ENCODE assay signal across 1 cellular context in the genomic region with DNA sequence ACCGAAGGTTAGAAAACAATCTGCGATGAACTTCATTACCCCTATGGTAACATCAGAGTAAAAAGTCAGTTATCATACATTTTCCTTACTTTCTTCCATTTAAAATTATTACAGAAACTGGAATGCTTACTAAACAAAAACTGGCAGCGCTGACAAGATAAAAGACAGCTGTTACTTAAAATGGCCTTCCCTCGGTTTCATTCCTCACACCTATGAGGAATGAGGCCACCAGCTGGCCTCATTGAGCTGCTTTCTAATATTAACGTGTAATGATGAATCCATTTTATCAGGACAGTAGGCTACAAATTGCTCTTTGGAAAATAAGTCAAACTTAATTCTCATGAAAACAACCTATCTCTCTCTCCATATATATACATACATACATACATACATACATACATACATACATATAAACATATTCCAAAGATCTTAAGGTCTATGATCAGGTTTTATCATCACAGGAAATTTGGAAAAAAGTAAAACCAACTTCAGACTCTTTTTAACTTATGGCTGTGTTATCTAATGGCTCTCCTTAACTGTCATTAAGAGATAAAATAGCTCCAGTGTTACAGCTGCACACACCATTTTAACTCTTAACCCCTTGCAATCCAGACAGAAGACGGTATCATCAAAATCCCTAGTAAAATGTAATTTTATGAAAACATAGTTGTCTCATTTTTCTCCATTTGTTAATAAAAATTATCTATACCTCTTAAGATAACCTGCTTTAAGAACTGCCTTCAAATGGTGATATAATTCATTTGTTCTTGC.
TF ChIP-seq lines count a peak whose summit lies in the region.

No MANE protein-coding gene starts in this region.

TF ChIP-seq in WTC11, 78 proteins besides CTCF, POLR2A, EP300 and RAD21 (continued from another document):
- no peak for TF ChIP-seq ATF6 (CRISPR knock-in tag; IDR thresholded peaks at IDR 0.05)
- TF ChIP-seq, protein P1, sequence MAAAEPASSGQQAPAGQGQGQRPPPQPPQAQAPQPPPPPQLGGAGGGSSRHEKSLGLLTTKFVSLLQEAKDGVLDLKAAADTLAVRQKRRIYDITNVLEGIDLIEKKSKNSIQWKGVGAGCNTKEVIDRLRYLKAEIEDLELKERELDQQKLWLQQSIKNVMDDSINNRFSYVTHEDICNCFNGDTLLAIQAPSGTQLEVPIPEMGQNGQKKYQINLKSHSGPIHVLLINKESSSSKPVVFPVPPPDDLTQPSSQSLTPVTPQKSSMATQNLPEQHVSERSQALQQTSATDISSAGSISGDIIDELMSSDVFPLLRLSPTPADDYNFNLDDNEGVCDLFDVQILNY (CRISPR knock-in tag; IDR thresholded peaks at IDR 0.05), result no peak
- TF ChIP-seq, protein P2, sequence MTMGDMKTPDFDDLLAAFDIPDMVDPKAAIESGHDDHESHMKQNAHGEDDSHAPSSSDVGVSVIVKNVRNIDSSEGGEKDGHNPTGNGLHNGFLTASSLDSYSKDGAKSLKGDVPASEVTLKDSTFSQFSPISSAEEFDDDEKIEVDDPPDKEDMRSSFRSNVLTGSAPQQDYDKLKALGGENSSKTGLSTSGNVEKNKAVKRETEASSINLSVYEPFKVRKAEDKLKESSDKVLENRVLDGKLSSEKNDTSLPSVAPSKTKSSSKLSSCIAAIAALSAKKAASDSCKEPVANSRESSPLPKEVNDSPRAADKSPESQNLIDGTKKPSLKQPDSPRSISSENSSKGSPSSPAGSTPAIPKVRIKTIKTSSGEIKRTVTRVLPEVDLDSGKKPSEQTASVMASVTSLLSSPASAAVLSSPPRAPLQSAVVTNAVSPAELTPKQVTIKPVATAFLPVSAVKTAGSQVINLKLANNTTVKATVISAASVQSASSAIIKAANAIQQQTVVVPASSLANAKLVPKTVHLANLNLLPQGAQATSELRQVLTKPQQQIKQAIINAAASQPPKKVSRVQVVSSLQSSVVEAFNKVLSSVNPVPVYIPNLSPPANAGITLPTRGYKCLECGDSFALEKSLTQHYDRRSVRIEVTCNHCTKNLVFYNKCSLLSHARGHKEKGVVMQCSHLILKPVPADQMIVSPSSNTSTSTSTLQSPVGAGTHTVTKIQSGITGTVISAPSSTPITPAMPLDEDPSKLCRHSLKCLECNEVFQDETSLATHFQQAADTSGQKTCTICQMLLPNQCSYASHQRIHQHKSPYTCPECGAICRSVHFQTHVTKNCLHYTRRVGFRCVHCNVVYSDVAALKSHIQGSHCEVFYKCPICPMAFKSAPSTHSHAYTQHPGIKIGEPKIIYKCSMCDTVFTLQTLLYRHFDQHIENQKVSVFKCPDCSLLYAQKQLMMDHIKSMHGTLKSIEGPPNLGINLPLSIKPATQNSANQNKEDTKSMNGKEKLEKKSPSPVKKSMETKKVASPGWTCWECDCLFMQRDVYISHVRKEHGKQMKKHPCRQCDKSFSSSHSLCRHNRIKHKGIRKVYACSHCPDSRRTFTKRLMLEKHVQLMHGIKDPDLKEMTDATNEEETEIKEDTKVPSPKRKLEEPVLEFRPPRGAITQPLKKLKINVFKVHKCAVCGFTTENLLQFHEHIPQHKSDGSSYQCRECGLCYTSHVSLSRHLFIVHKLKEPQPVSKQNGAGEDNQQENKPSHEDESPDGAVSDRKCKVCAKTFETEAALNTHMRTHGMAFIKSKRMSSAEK (CRISPR knock-in tag; IDR thresholded peaks at IDR 0.05; ENCODE audit: borderline replicate concordance), result no peak
- TF ChIP-seq E2F1 (CRISPR knock-in tag; IDR thresholded peaks at IDR 0.05), result no peak
- no peak for TF ChIP-seq KAT7 (CRISPR knock-in tag; IDR thresholded peaks at IDR 0.05; ENCODE audit: borderline replicate concordance)
- no peak for TF ChIP-seq CREM (CRISPR knock-in tag; IDR thresholded peaks at IDR 0.05)
- no peak for TF ChIP-seq NFE2L1 (CRISPR knock-in tag; IDR thresholded peaks at IDR 0.05)
- TF ChIP-seq JAZF1 (CRISPR knock-in tag; IDR thresholded peaks at IDR 0.05), result no peak
